In genomic region chr9:35079426-35080341, GRCh38 we compare ENCODE assay signal across 1 cellular context.
TF ChIP-seq lines count a peak whose summit lies in the region.

FANCG (minus strand) TSS chr9:35079942; CDS start chr9:35079524, 418 bp downstream.

TF ChIP-seq in HepG2, 621 proteins besides CTCF, POLR2A, EP300 and RAD21 (continued from another document and continues in another):
- TF ChIP-seq ZBTB25 (CRISPR knock-in tag; IDR thresholded peaks at IDR 0.05) (peak; percentile 66; the same call in 1 of the 2 replicates), ZNF34 (CRISPR knock-in tag; IDR thresholded peaks at IDR 0.05; ENCODE audit: borderline replicate concordance) (no peak), NR3C1 (CRISPR knock-in tag; IDR thresholded peaks at IDR 0.05) (no peak), ZNF547 (CRISPR knock-in tag; IDR thresholded peaks at IDR 0.05) (no peak; the same call in 1 of the 2 replicates), KDM3A (CRISPR knock-in tag; IDR thresholded peaks at IDR 0.05; ENCODE audit: low read depth) (no peak; the same call in 1 of the 2 replicates), RNF2 (conservative IDR thresholded peaks at IDR 0.05; ENCODE audit: low read depth) (peak; percentile 81; the same call in 1 of the 2 replicates), ZSCAN5A (CRISPR knock-in tag; IDR thresholded peaks at IDR 0.05; ENCODE audit: borderline replicate concordance) (peak; percentile 83; the same call in 1 of the 2 replicates), DDIT3 (CRISPR knock-in tag; IDR thresholded peaks at IDR 0.05) (no peak), SNAPC5 (CRISPR knock-in tag; IDR thresholded peaks at IDR 0.05; ENCODE audit: borderline replicate concordance) (0 out of 2 replicates have a peak, but pooled peaks have one; percentile 87), SRSF1 (optimal IDR thresholded peaks at IDR 0.05; ENCODE audit: low read depth, low read length) (no peak), AHR (CRISPR knock-in tag; IDR thresholded peaks at IDR 0.05) (no peak), ZEB1 (IDR thresholded peaks at IDR 0.05; ENCODE audit: insufficient replicate concordance, low read depth) (no peak), RFXANK (CRISPR knock-in tag; IDR thresholded peaks at IDR 0.05) (no peak), KLF13 (CRISPR knock-in tag; IDR thresholded peaks at IDR 0.05) (no peak), POLR2G (IDR thresholded peaks at IDR 0.05; ENCODE audit: low read depth, low read length) (peak; percentile 57; the same call in 1 of the 2 replicates), ZNF616 (CRISPR knock-in tag; IDR thresholded peaks at IDR 0.05; ENCODE audit: low read depth) (no peak), JUND (CRISPR knock-in tag; IDR thresholded peaks at IDR 0.05) (no peak), ZNF251 (CRISPR knock-in tag; IDR thresholded peaks at IDR 0.05) (no peak), GMEB1 (CRISPR knock-in tag; IDR thresholded peaks at IDR 0.05; ENCODE audit: borderline replicate concordance) (peak; percentile 74), FOXP4 (CRISPR knock-in tag; IDR thresholded peaks at IDR 0.05) (no peak), GLI4 (CRISPR knock-in tag; IDR thresholded peaks at IDR 0.05; ENCODE audit: borderline replicate concordance) (no peak), ZBTB26 (CRISPR knock-in tag; IDR thresholded peaks at IDR 0.05; ENCODE audit: borderline replicate concordance) (no peak; the same call in 1 of the 2 replicates), SRSF4 (IDR thresholded peaks at IDR 0.05; ENCODE audit: low read depth, low read length, poor library complexity, severe bottlenecking) (no peak), TERF1 (CRISPR knock-in tag; IDR thresholded peaks at IDR 0.05) (no peak), EEA1 (CRISPR knock-in tag; IDR thresholded peaks at IDR 0.05; ENCODE audit: borderline replicate concordance) (no peak), MIER2 (CRISPR knock-in tag; IDR thresholded peaks at IDR 0.05) (no peak), NFYB (CRISPR knock-in tag; IDR thresholded peaks at IDR 0.05) (peak; percentile 84), ZNF792 (CRISPR knock-in tag; IDR thresholded peaks at IDR 0.05) (no peak; the same call in 1 of the 2 replicates), HIVEP1 (CRISPR knock-in tag; IDR thresholded peaks at IDR 0.05) (no peak), HNRNPLL (IDR thresholded peaks at IDR 0.05; ENCODE audit: low read depth, low read length, poor library complexity, severe bottlenecking) (peak; percentile 64), ZNF607 (CRISPR knock-in tag; IDR thresholded peaks at IDR 0.05; ENCODE audit: borderline replicate concordance) (peak; percentile 61), ZNF512 (CRISPR knock-in tag; IDR thresholded peaks at IDR 0.05) (no peak), ARNTL (CRISPR knock-in tag; IDR thresholded peaks at IDR 0.05) (0 out of 2 replicates have a peak, but pooled peaks have one; percentile 30), ZNF407 (CRISPR knock-in tag; IDR thresholded peaks at IDR 0.05; ENCODE audit: not compliant biosample characterization) (no peak), ZIK1 (CRISPR knock-in tag; IDR thresholded peaks at IDR 0.05; ENCODE audit: borderline replicate concordance, low read depth) (no peak; the same call in 1 of the 2 replicates), RXRA (CRISPR knock-in tag; IDR thresholded peaks at IDR 0.05) (peak; percentile 54; the same call in 1 of the 2 replicates), CBFB (CRISPR knock-in tag; IDR thresholded peaks at IDR 0.05) (peak; percentile 72), HES4 (CRISPR knock-in tag; IDR thresholded peaks at IDR 0.05; ENCODE audit: borderline replicate concordance) (peak; percentile 43; the same call in 1 of the 2 replicates), SMC3 (IDR thresholded peaks at IDR 0.05; ENCODE audit: low read length) (no peak), GTF3A (CRISPR knock-in tag; conservative IDR thresholded peaks at IDR 0.05) (no peak), ZNF773 (CRISPR knock-in tag; IDR thresholded peaks at IDR 0.05; ENCODE audit: borderline replicate concordance) (no peak)
